2 cellular contexts compared by ENCODE assay signal in genomic region chr2:33555681-33556080, GRCh38.
TF ChIP-seq lines count a peak whose summit lies in the region.

No MANE protein-coding gene starts in this region.

TF ChIP-seq in endothelial cell of umbilical vein, 7 proteins besides CTCF, POLR2A, EP300 and RAD21:
- TF ChIP-seq MAX (IDR thresholded peaks at IDR 0.05; ENCODE audit: insufficient read depth, insufficient read length) (no peak), MYC (IDR thresholded peaks at IDR 0.05; ENCODE audit: low read depth, low read length) (no peak), GATA2 (IDR thresholded peaks at IDR 0.05; ENCODE audit: insufficient read depth, insufficient read length, low read depth, low read length) (no peak), POLR2AphosphoS5 (IDR thresholded peaks at IDR 0.05; ENCODE audit: insufficient read depth, low read depth, low read length) (no peak), FOS (IDR thresholded peaks at IDR 0.05; ENCODE audit: borderline replicate concordance, insufficient read depth, low read length) (no peak), EZH2 (IDR thresholded peaks at IDR 0.05; ENCODE audit: borderline replicate concordance, low read depth, low read length, severe bottlenecking) (no peak), JUN (IDR thresholded peaks at IDR 0.05; ENCODE audit: borderline replicate concordance, insufficient read depth, insufficient read length, low read depth) (no peak)
TF ChIP-seq in endothelial cell of umbilical vein: peak in this region for 0.

TF ChIP-seq in HEK293T, 16 proteins besides CTCF, POLR2A, EP300 and RAD21:
- TF ChIP-seq PKNOX1 (IDR thresholded peaks at IDR 0.05): no peak
- no peak for TF ChIP-seq TARDBP (IDR thresholded peaks at IDR 0.05)
- no peak for TF ChIP-seq ELF4 (IDR thresholded peaks at IDR 0.05)
- TF ChIP-seq HDGF (IDR thresholded peaks at IDR 0.05; ENCODE audit: borderline replicate concordance): no peak
- TF ChIP-seq SUZ12 (IDR thresholded peaks at IDR 0.05): no peak
- TF ChIP-seq CTBP1 (IDR thresholded peaks at IDR 0.05; ENCODE audit: borderline replicate concordance): no peak
- TF ChIP-seq LEF1 (IDR thresholded peaks at IDR 0.05; ENCODE audit: borderline replicate concordance): no peak
- no peak for TF ChIP-seq FOXK2 (IDR thresholded peaks at IDR 0.05)
- TF ChIP-seq NFRKB (IDR thresholded peaks at IDR 0.05): no peak
- TF ChIP-seq SP1 (IDR thresholded peaks at IDR 0.05): no peak
- TF ChIP-seq FOXM1 (IDR thresholded peaks at IDR 0.05; ENCODE audit: borderline replicate concordance): no peak
- no peak for TF ChIP-seq BHLHE40 (IDR thresholded peaks at IDR 0.05; ENCODE audit: borderline replicate concordance)
- no peak for TF ChIP-seq L3MBTL2 (conservative IDR thresholded peaks at IDR 0.05)
- no peak for TF ChIP-seq FOXA1 (IDR thresholded peaks at IDR 0.05)
- no peak for TF ChIP-seq ZNF384 (IDR thresholded peaks at IDR 0.05)
- TF ChIP-seq ARNT (IDR thresholded peaks at IDR 0.05): no peak
